7 cellular contexts compared by ENCODE assay signal in genomic region chr19:18340990-18341868, GRCh38. TPM values are rescaled to one million over a fixed set of nuclear protein-coding genes. Genes with fewer than 3 reads are reported as not detected.
DNase-seq lines count a peak whose midpoint lies in the region; TF ChIP-seq lines count a peak whose summit lies in the region.

No MANE protein-coding gene starts in this region.

- H3K4me3 ChIP-seq in Jurkat, Clone E6-1 (ENCODE audit: low read length), result peak overlapping the region; percentile 81

- peaks cover 17% of the 10 kb centered on the region for H3K4me1 Mint-ChIP-seq in MCF 10A (ENCODE audit: insufficient read depth, unreplicated experiment)

- H3K27me3 ChIP-seq in layer of hippocampus (ENCODE audit: control insufficient read depth, insufficient read depth, low read length), result no peaks in the 10 kb centered on the region

- intact Hi-C loops in MCF 10A (cut with micrococcal nuclease), result no loop called here

- POLR2A ChIA-PET in MCF 10A (lab: Yijun Ruan, JAX), result interaction anchor here (0.6 to 6.7 kb wide), 5 partner anchors 12 to 150 kb away, joined by 3 to 32 read pairs (median 6); partner anchors contain the start of genes JUND and LSM4

- no peaks in the 10 kb centered on the region for H3K27me3 Mint-ChIP-seq in MCF 10A (ENCODE audit: insufficient read depth, unreplicated experiment)

- peaks cover 11% of the 10 kb centered on the region for H3K36me3 Mint-ChIP-seq in MCF 10A (ENCODE audit: insufficient read depth, unreplicated experiment)

- BruUV-seq in MCF 10A (replicated peaks; lab: Mats Ljungman, UMichigan), result no TSS peak

- H3K4me3 Mint-ChIP-seq in MCF 10A (ENCODE audit: unreplicated experiment), result peak overlapping the region; percentile 58

- no peaks in the 10 kb centered on the region for H3K9me3 Mint-ChIP-seq in MCF 10A (ENCODE audit: unreplicated experiment)

- no peak overlapping the region for H3K27ac Mint-ChIP-seq in MCF 10A (ENCODE audit: low read depth, unreplicated experiment)

- peak overlapping the region; percentile 65; the same call in 1 of the 2 replicates for H3K27ac ChIP-seq in VCaP
- H3K27ac ChIP-seq in layer of hippocampus (ENCODE audit: low read depth, low read length), result peak overlapping the region; percentile 75

- DNase-seq in Jurkat, Clone E6-1 (ENCODE audit: low read depth, low spot score), result peak; percentile 44
- DNase-seq in MCF 10A (ENCODE audit: unreplicated experiment), result peak; percentile 39
- DNase-seq in stimulated activated CD4-positive, alpha-beta T cell treated with anti-CD3 and anti-CD28 coated beads, Interleukin-2, amount 100 ng/mL, for 4 hours (ENCODE audit: low read depth), result peak; percentile 67
- no peak for DNase-seq in foreskin melanocyte

- peak; percentile 38 for TF ChIP-seq POLR2A in GM18526 (IDR thresholded peaks at IDR 0.05; ENCODE audit: extremely low read depth, insufficient read length)

- TF ChIP-seq CTCF in VCaP (conservative IDR thresholded peaks at IDR 0.05) (no peak), MCF 10A (IDR thresholded peaks at IDR 0.05; ENCODE audit: unreplicated experiment) (no peak)

- CTCF ChIA-PET in MCF 10A (lab: Yijun Ruan, JAX), result interaction anchor here (0.7 to 1.8 kb wide), 5 partner anchors 12 to 180 kb away, joined by 3 to 9 read pairs (median 3); no protein-coding TSS in a partner anchor

RNA-seq across cellular contexts. Expression of gene PGPEP1, which starts 0.8 kb away (rescaled TPM):
- polyA plus RNA-seq in Jurkat, Clone E6-1 (2012; ENCODE audit: insufficient read depth, insufficient read length), result 7.1 TPM
- 6.5 and 11.9 TPM in 2 replicates for total RNA-seq in MCF 10A (2022)

RNA-seq across cellular contexts. Expression of gene LSM4, which starts 18.4 kb away (rescaled TPM):
- 353 TPM for polyA plus RNA-seq in Jurkat, Clone E6-1 (2012; ENCODE audit: insufficient read depth, insufficient read length)
- 172 and 193 TPM in 2 replicates for total RNA-seq in MCF 10A (2022)

RNA-seq across cellular contexts. Expression of gene GDF15, which starts 44.7 kb away (rescaled TPM):
- not detected for polyA plus RNA-seq in Jurkat, Clone E6-1 (2012; ENCODE audit: insufficient read depth, insufficient read length)
- 193 and 288 TPM in 2 replicates for total RNA-seq in MCF 10A (2022)

RNA-seq across cellular contexts. Expression of gene LRRC25, which starts 56.2 kb away (rescaled TPM):
- not detected for polyA plus RNA-seq in Jurkat, Clone E6-1 (2012; ENCODE audit: insufficient read depth, insufficient read length)
- total RNA-seq in MCF 10A (2022), result not detected in 2 replicates

RNA-seq across cellular contexts. Expression of gene JUND, which starts 59.8 kb away (rescaled TPM):
- 45.1 TPM for polyA plus RNA-seq in Jurkat, Clone E6-1 (2012; ENCODE audit: insufficient read depth, insufficient read length)
- total RNA-seq in MCF 10A (2022), result 120 and 123 TPM in 2 replicates
